In genomic region chr3:160565442-160566403, GRCh38 we compare ENCODE assay signal across 8 cellular contexts. TPM values are rescaled to one million over a fixed set of nuclear protein-coding genes. Genes with fewer than 3 reads are reported as not detected.
DNase-seq lines count a peak whose midpoint lies in the region; ATAC-seq and TF ChIP-seq lines count a peak whose summit lies in the region.

Gene KPNA4 (minus strand): TSS chr3:160565571. CDS start chr3:160565282, 289 bp downstream.

- peak within 1 kb of the TSS; percentile 92 for H2AFZ ChIP-seq in KMS-11 (ENCODE audit: low read depth)

- H3K36me3 ChIP-seq in KMS-11 (ENCODE audit: insufficient read depth): no peaks in the 10 kb centered on the region
- H3K36me3 ChIP-seq in Peyer's patch: no peaks in the 10 kb centered on the region
- peaks cover 0 to 8% of the 10 kb centered on the region in 2 donors for H3K36me3 ChIP-seq in muscle layer of duodenum (ENCODE audit: control insufficient read depth in 1 of 2, insufficient read depth in 2 of 2, low read length in 2 of 2)

- H4K20me1 ChIP-seq in KMS-11 (ENCODE audit: insufficient read depth): peaks cover 12% of the 10 kb centered on the region; the same call in 1 of the 2 replicates

- no peaks in the 10 kb centered on the region for H3K9me3 ChIP-seq in Peyer's patch
- H3K9me3 ChIP-seq in muscle layer of duodenum (ENCODE audit: control insufficient read depth in 1 of 2, low read length in 2 of 2): no peaks in the 10 kb centered on the region

- TF ChIP-seq POLR2A in Peyer's patch (IDR thresholded peaks at IDR 0.05): peak; percentile 54 to 79

- H3K4me2 ChIP-seq in KMS-11: peak within 1 kb of the TSS; percentile 91

- H3K27me3 ChIP-seq in KMS-11 (ENCODE audit: insufficient read depth, low read depth) (no peaks in the 10 kb centered on the region), Peyer's patch (no peaks in the 10 kb centered on the region), muscle layer of duodenum (ENCODE audit: low read depth, low read length) (no peaks in the 10 kb centered on the region)

- H3K4me3 ChIP-seq in KMS-11 (IDR thresholded peaks at IDR 0.05; ENCODE audit: insufficient read depth, low read depth, low read length) (peak within 1 kb of the TSS; percentile 96), Peyer's patch (peak within 1 kb of the TSS; percentile 71 to 94 (median 88)), muscle layer of duodenum (ENCODE audit: low read depth in 1 of 2, low read length in 2 of 2) (peak within 1 kb of the TSS; percentile 73 to 78)

- H3K4me1 ChIP-seq in KMS-11 (ENCODE audit: low read depth, poor library complexity, severe bottlenecking) (peaks cover 41% of the 10 kb centered on the region), Peyer's patch (peaks cover 0 to 36% (median 6%) of the 10 kb centered on the region in 4 donors), muscle layer of duodenum (ENCODE audit: control insufficient read depth in 1 of 2, insufficient read depth in 2 of 2, low read length in 2 of 2) (peaks cover 9 to 33% of the 10 kb centered on the region in 2 donors)

- peak within 1 kb of the TSS; percentile 91 for H3K9ac ChIP-seq in KMS-11

- H3K27ac ChIP-seq in KMS-11: peak within 1 kb of the TSS; percentile 89
- peak within 1 kb of the TSS; percentile 97 to 100 (median 98) for H3K27ac ChIP-seq in Peyer's patch
- H3K27ac ChIP-seq in muscle layer of duodenum (ENCODE audit: low read length): peak within 1 kb of the TSS; percentile 96

- TF ChIP-seq CTCF in KMS-11 (conservative IDR thresholded peaks at IDR 0.05; ENCODE audit: low read depth, low read length) (no peak), Peyer's patch (IDR thresholded peaks at IDR 0.05) (no peak)

- peak; percentile 69 for DNase-seq in DMS53 treated with DMSO at 0.1 percent for 48 hours (lab: John Stamatoyannopoulos, UW; ENCODE audit: unreplicated experiment)
- peak; percentile 96 to 99 (median 98) for DNase-seq in Peyer's patch
- peak; percentile 97 for DNase-seq in activated T-cell treated with anti-CD3 and anti-CD28 coated beads, Interleukin-2, amount 50 U/mL, for 48 hours
- DNase-seq in stimulated activated CD8-positive, alpha-beta memory T cell treated with anti-CD3 and anti-CD28 coated beads, Interleukin-7, amount 100 ng/mL, for 4 hours (ENCODE audit: low read depth in 2 of 2): peak; percentile 95 to 96

- ATAC-seq in GM21737 (IDR thresholded peaks at IDR 0.05; ENCODE audit: unreplicated experiment): peak; percentile 94
- peak; percentile 98 for ATAC-seq in esophagus mucosa

- peaks cover 52% of the 10 kb centered on the region for H3K79me2 ChIP-seq in KMS-11 (ENCODE audit: insufficient read depth, low read depth)

RNA-seq across cellular contexts. Expression of gene KPNA4, which starts in this region (rescaled TPM):
- total RNA-seq in Peyer's patch (10 to 100 TPM; 15.2 to 20.5 (median 18.4) TPM), esophagus mucosa (41.7 TPM)

Comparison
In these comparisons a context has a peak if more than half of its experiments do, and no peak if none do; other contexts are left out.
1. Peak in every context shown above with its lines: DNase-seq, ATAC-seq, H3K4me3 ChIP-seq and H3K27ac ChIP-seq.